In the genomic region with DNA sequence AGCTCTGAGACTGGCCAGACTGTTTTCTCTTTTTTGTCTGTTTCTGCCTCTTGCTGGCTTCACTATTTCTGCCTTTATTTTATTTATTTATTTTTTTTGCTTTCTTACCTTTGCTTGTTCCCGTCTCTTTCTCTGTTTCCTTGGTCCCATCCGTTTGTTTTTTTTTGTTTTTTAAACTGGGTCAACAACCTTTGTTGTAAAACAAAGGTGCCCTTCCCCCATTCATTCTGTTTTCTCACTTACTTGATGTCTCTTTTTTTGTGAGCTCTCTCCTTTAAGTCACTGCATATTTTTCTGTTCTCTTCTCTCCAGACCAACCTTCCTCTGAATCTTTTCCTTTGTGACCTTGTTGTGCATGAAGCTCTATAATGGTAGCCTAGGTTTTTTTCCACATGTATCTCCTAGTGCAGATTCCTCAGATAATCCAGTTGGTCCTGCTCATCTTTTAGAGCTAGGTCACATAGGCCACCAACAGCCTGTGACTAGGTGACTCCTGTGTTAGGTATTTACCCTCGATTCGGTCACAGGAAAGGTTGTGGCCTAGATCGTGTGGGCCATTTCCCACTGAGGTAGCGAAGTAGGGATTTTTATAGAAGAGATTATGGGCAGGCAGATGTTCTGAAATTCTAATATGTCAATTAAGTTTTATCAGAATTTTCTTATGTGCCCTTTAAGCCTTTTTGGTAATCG, we compare ENCODE assay signal across 23 cellular contexts. TPM values are rescaled to one million over a fixed set of nuclear protein-coding genes. Genes with fewer than 3 reads are reported as not detected.
DNase-seq lines count a peak whose midpoint lies in the region; TF ChIP-seq lines count a peak whose summit lies in the region.
"Had no signal": no experiment of that assay in that cellular context is flagged by ENCODE, and none has a peak within 500 bp of the region (broad histone marks: within the 10 kb centered on the region; RNA-seq: fewer than 3 reads in every experiment).

No MANE protein-coding gene starts in this region.

- no peaks in the 10 kb centered on the region for H3K36me3 ChIP-seq in breast epithelium
- no peaks in the 10 kb centered on the region for H3K36me3 ChIP-seq in mesodermal cell (ENCODE audit: control insufficient read depth, insufficient read depth, low read length)
- H3K36me3 ChIP-seq in brain microvascular endothelial cell (replicated peaks): no peaks in the 10 kb centered on the region
- H3K36me3 ChIP-seq: tibial nerve had no signal

- 45 to 78% methylated on average over 5 of the region's 7 CpGs for WGBS in mesodermal cell (ENCODE audit: insufficient coverage in 2 of 2), 2 experiments

- H3K9me3 ChIP-seq in breast epithelium (no peaks in the 10 kb centered on the region), mesodermal cell (ENCODE audit: control insufficient read depth, low read length) (no peaks in the 10 kb centered on the region)
- H3K9me3 ChIP-seq: body of pancreas, MG63, tibial nerve had no signal

- TF ChIP-seq CTCF in MCF 10A (IDR thresholded peaks at IDR 0.05; ENCODE audit: unreplicated experiment) (no peak), breast epithelium (IDR thresholded peaks at IDR 0.05) (no peak), chondrocyte (IDR thresholded peaks at IDR 0.05) (no peak), type B pancreatic cell (conservative IDR thresholded peaks at IDR 0.05) (no peak), brain microvascular endothelial cell (IDR thresholded peaks at IDR 0.05; ENCODE audit: low read depth, low read length, missing control alignments) (no peak)

- H3K27ac ChIP-seq in breast epithelium (no peak overlapping the region), mesodermal cell (ENCODE audit: low read depth, low read length, severe bottlenecking) (peak overlapping the region; percentile 5), brain microvascular endothelial cell (no peak overlapping the region)
- H3K27ac ChIP-seq: body of pancreas, C4-2B, tibial nerve had no signal

- H3K36me3 Mint-ChIP-seq in MCF 10A (ENCODE audit: insufficient read depth, unreplicated experiment) (peaks cover 9% of the 10 kb centered on the region), chondrocyte (ENCODE audit: low read depth) (no peaks in the 10 kb centered on the region), type B pancreatic cell (no peaks in the 10 kb centered on the region)
- H3K36me3 Mint-ChIP-seq: activated CD4-positive, alpha-beta memory T cell treated with anti-CD3 and anti-CD28 coated beads for 36 hours; activated naive CD8-positive, alpha-beta T cell treated with anti-CD3 and anti-CD28 coated beads for 36 hours; naive thymus-derived CD8-positive, alpha-beta T cell; T-cell had no signal

- H3K9me3 Mint-ChIP-seq in MCF 10A (ENCODE audit: unreplicated experiment): no peaks in the 10 kb centered on the region
- H3K9me3 Mint-ChIP-seq in chondrocyte (ENCODE audit: low read depth): no peaks in the 10 kb centered on the region
- H3K9me3 Mint-ChIP-seq in type B pancreatic cell: no peaks in the 10 kb centered on the region
- H3K9me3 Mint-ChIP-seq: activated CD4-positive, alpha-beta memory T cell treated with anti-CD3 and anti-CD28 coated beads for 36 hours; activated naive CD8-positive, alpha-beta T cell treated with anti-CD3 and anti-CD28 coated beads for 36 hours; activated T-cell treated with anti-CD3 and anti-CD28 coated beads, Interleukin-2, amount 50 U/mL, for 24 hours; naive thymus-derived CD8-positive, alpha-beta T cell; stimulated activated naive B cell treated with anti-CD40 and anti-IgM and Interleukin-4, amounts not matched to agents 10 μg/mL and 1 μg/mL and 100 μg/mL, for 72 hours; T-cell had no signal

- CTCF ChIA-PET in MCF 10A (lab: Yijun Ruan, JAX): interaction anchor here (0.6 to 1.7 kb wide), 10 partner anchors 15 to 1364 kb away, joined by 3 to 6 read pairs (median 4); partner anchors contain the start of genes AHCYL1 and GNAI3

- no peaks in the 10 kb centered on the region for H3K4me1 ChIP-seq in breast epithelium
- H3K4me1 ChIP-seq in mesodermal cell (ENCODE audit: control insufficient read depth, insufficient read depth, low read length, poor library complexity, severe bottlenecking): peaks cover 15% of the 10 kb centered on the region

- in situ Hi-C loops in brain microvascular endothelial cell (cut with HindIII; ENCODE audit: low pct_ligation_motif_present, low sequenced_read_pairs): no loop called here

- H3K27ac Mint-ChIP-seq in MCF 10A (ENCODE audit: low read depth, unreplicated experiment) (peak overlapping the region; percentile 74), chondrocyte (ENCODE audit: unreplicated experiment) (peak overlapping the region; percentile 0), type B pancreatic cell (peak overlapping the region; percentile 37)
- H3K27ac Mint-ChIP-seq: activated CD4-positive, alpha-beta memory T cell treated with anti-CD3 and anti-CD28 coated beads for 36 hours; activated naive CD8-positive, alpha-beta T cell treated with anti-CD3 and anti-CD28 coated beads for 36 hours; activated T-cell treated with anti-CD3 and anti-CD28 coated beads, Interleukin-2, amount 50 U/mL, for 24 hours; stimulated activated naive B cell treated with anti-CD40 and anti-IgM and Interleukin-4, amounts not matched to agents 10 μg/mL and 1 μg/mL and 100 μg/mL, for 72 hours had no signal

- H3K4me3 ChIP-seq in breast epithelium (no peak overlapping the region), mesodermal cell (ENCODE audit: extremely low read depth, insufficient read depth, low read length, poor library complexity, severe bottlenecking) (no peak overlapping the region), brain microvascular endothelial cell (ENCODE audit: low read depth, low read length) (no peak overlapping the region)
- H3K4me3 ChIP-seq: body of pancreas, MG63, tibial nerve had no signal

- peaks cover 27% of the 10 kb centered on the region for H3K4me1 Mint-ChIP-seq in MCF 10A (ENCODE audit: insufficient read depth, unreplicated experiment)
- peaks cover 49% of the 10 kb centered on the region for H3K4me1 Mint-ChIP-seq in chondrocyte (ENCODE audit: low read depth)
- H3K4me1 Mint-ChIP-seq in type B pancreatic cell (ENCODE audit: unreplicated experiment): peaks cover 37% of the 10 kb centered on the region

- BruUV-seq in MCF 10A (replicated peaks; lab: Mats Ljungman, UMichigan): no TSS peak

- H3K27me3 Mint-ChIP-seq in MCF 10A (ENCODE audit: insufficient read depth, unreplicated experiment) (no peaks in the 10 kb centered on the region), chondrocyte (ENCODE audit: low read depth) (no peaks in the 10 kb centered on the region), type B pancreatic cell (no peaks in the 10 kb centered on the region)
- H3K27me3 Mint-ChIP-seq: activated CD4-positive, alpha-beta memory T cell treated with anti-CD3 and anti-CD28 coated beads for 36 hours; activated naive CD8-positive, alpha-beta T cell treated with anti-CD3 and anti-CD28 coated beads for 36 hours; activated T-cell treated with anti-CD3 and anti-CD28 coated beads, Interleukin-2, amount 50 U/mL, for 24 hours; naive thymus-derived CD8-positive, alpha-beta T cell; stimulated activated naive B cell treated with anti-CD40 and anti-IgM and Interleukin-4, amounts not matched to agents 10 μg/mL and 1 μg/mL and 100 μg/mL, for 72 hours; T-cell had no signal

- H3K4me3 Mint-ChIP-seq in MCF 10A (ENCODE audit: unreplicated experiment) (no peak overlapping the region), chondrocyte (ENCODE audit: unreplicated experiment) (no peak overlapping the region), type B pancreatic cell (no peak overlapping the region)
- H3K4me3 Mint-ChIP-seq: activated CD4-positive, alpha-beta memory T cell treated with anti-CD3 and anti-CD28 coated beads for 36 hours; activated naive CD8-positive, alpha-beta T cell treated with anti-CD3 and anti-CD28 coated beads for 36 hours; activated T-cell treated with anti-CD3 and anti-CD28 coated beads, Interleukin-2, amount 50 U/mL, for 24 hours; stimulated activated naive B cell treated with anti-CD40 and anti-IgM and Interleukin-4, amounts not matched to agents 10 μg/mL and 1 μg/mL and 100 μg/mL, for 72 hours; T-cell had no signal

- intact Hi-C loops in MCF 10A (cut with micrococcal nuclease): no loop called here
- intact Hi-C loops in breast epithelium (cut with DNase I; ENCODE audit: low total_unique reads): no loop called here

- H3K27me3 ChIP-seq in breast epithelium: no peaks in the 10 kb centered on the region
- H3K27me3 ChIP-seq in brain microvascular endothelial cell (replicated peaks): no peaks in the 10 kb centered on the region
- H3K27me3 ChIP-seq: body of pancreas, MG63, tibial nerve had no signal

- no peak for DNase-seq in MCF 10A (ENCODE audit: unreplicated experiment)
- no peak for DNase-seq in breast epithelium (ENCODE audit: low spot score in 2 of 2)
- no peak for DNase-seq in chondrocyte (ENCODE audit: low spot score)
- no peak for DNase-seq in type B pancreatic cell (ENCODE audit: extremely low spot score, unreplicated experiment)
- no peak for DNase-seq in brain microvascular endothelial cell
- DNase-seq in activated CD4-positive, CD25-positive, alpha-beta regulatory T cell treated with anti-CD3 and anti-CD28 coated beads, Interleukin-2, amount 50 U/mL, for 72 hours: no peak
- DNase-seq in stimulated activated CD4-positive, alpha-beta T cell treated with anti-CD3 and anti-CD28 coated beads, Interleukin-4, amount 100 ng/mL, for 24 hours: no peak
- DNase-seq: activated CD4-positive, alpha-beta memory T cell treated with anti-CD3 and anti-CD28 coated beads for 36 hours; activated naive CD8-positive, alpha-beta T cell treated with anti-CD3 and anti-CD28 coated beads for 36 hours; activated T-cell treated with anti-CD3 and anti-CD28 coated beads, Interleukin-2, amount 50 U/mL, for 24 hours; body of pancreas; DMS79; foreskin melanocyte; left ventricle myocardium superior; MG63; naive thymus-derived CD8-positive, alpha-beta T cell; NCI-H146; NCI-H226; stimulated activated naive B cell treated with anti-CD40 and anti-IgM and Interleukin-4, amounts not matched to agents 10 μg/mL and 1 μg/mL and 100 μg/mL, for 72 hours; T-cell had no signal

- POLR2A ChIA-PET in MCF 10A (lab: Yijun Ruan, JAX): interaction anchor here (1.3 to 2.4 kb wide), 2 partner anchors 15 to 42 kb away, joined by 4 to 15 read pairs; partner anchors contain the start of gene GNAI3

- TF ChIP-seq POLR2A in breast epithelium (IDR thresholded peaks at IDR 0.05): no peak

RNA-seq across cellular contexts. Expression of gene GNAI3, which starts 15.9 kb away (rescaled TPM):
- total RNA-seq in MCF 10A (2022): 8.0 and 8.6 TPM in 2 replicates
- total RNA-seq in breast epithelium: 1 to 10 TPM; 5.9 to 6.9 (median 6.2) TPM
- total RNA-seq in chondrocyte: 10.7 to 11.3 TPM (median 10.8 TPM) in 3 replicates
- polyA plus RNA-seq in mesodermal cell (2013, experiment 1 of 2): 9.7 TPM
- 10.9 TPM for polyA plus RNA-seq in mesodermal cell (2013, experiment 2 of 2)
- total RNA-seq in type B pancreatic cell (ENCODE audit: low replicate concordance): 8.8 and 8.9 TPM in 2 replicates

RNA-seq across cellular contexts. Expression of gene GPR61, which starts 24.7 kb away (rescaled TPM):
- not detected in 2 replicates for total RNA-seq in MCF 10A (2022)
- not detected for total RNA-seq in breast epithelium
- not detected in 3 replicates for total RNA-seq in chondrocyte
- polyA plus RNA-seq in mesodermal cell (2013, experiment 1 of 2): 0.11 TPM
- polyA plus RNA-seq in mesodermal cell (2013, experiment 2 of 2): not detected
- total RNA-seq in type B pancreatic cell (ENCODE audit: low replicate concordance): not detected in 2 replicates
- total RNA-seq: body of pancreas had no signal

RNA-seq across cellular contexts. Expression of gene AMIGO1, which starts 54.8 kb away (rescaled TPM):
- total RNA-seq in MCF 10A (2022): 0.21 and 0.29 TPM in 2 replicates
- total RNA-seq in breast epithelium: 1 to 10 TPM; 3.0 to 9.5 (median 6.4) TPM
- 3.1 to 4.6 TPM (median 4.5 TPM) in 3 replicates for total RNA-seq in chondrocyte
- 1.4 TPM for polyA plus RNA-seq in mesodermal cell (2013, experiment 1 of 2)
- 1.2 TPM for polyA plus RNA-seq in mesodermal cell (2013, experiment 2 of 2)
- 5.4 and 6.1 TPM in 2 replicates for total RNA-seq in type B pancreatic cell (ENCODE audit: low replicate concordance)

RNA-seq across cellular contexts. Expression of gene GNAT2, which starts 55.1 kb away (rescaled TPM):
- not detected in 2 replicates for total RNA-seq in MCF 10A (2022)
- total RNA-seq in breast epithelium: not detected
- not detected in 3 replicates for total RNA-seq in chondrocyte
- polyA plus RNA-seq in mesodermal cell (2013, experiment 1 of 2): not detected
- polyA plus RNA-seq in mesodermal cell (2013, experiment 2 of 2): 0.25 TPM
- total RNA-seq in type B pancreatic cell (ENCODE audit: low replicate concordance): not detected in 2 replicates
- total RNA-seq: body of pancreas; left ventricle myocardium superior; naive thymus-derived CD8-positive, alpha-beta T cell; T-cell; tibial nerve had no signal
- polyA plus RNA-seq: naive thymus-derived CD8-positive, alpha-beta T cell had no signal

RNA-seq across cellular contexts. Expression of gene AMPD2, which starts 55.3 kb away (rescaled TPM):
- total RNA-seq in MCF 10A (2022): 49.5 and 52.6 TPM in 2 replicates
- total RNA-seq in breast epithelium: 10 to 100 TPM; 21.3 to 68.2 (median 47.4) TPM
- 70.6 to 100 TPM (median 74.2 TPM) in 3 replicates for total RNA-seq in chondrocyte
- 77.2 TPM for polyA plus RNA-seq in mesodermal cell (2013, experiment 1 of 2)
- 60.5 TPM for polyA plus RNA-seq in mesodermal cell (2013, experiment 2 of 2)
- 71.1 and 105 TPM in 2 replicates for total RNA-seq in type B pancreatic cell (ENCODE audit: low replicate concordance)

Comparison
In these comparisons a context has a peak if more than half of its experiments do, and no peak if none do; other contexts are left out.
1. H3K27ac Mint-ChIP-seq: peak in every context shown above with its lines; median percentile 74 in MCF 10A; 37 in type B pancreatic cell; 0 in chondrocyte.